22 cellular contexts compared by ENCODE assay signal in the genomic region with DNA sequence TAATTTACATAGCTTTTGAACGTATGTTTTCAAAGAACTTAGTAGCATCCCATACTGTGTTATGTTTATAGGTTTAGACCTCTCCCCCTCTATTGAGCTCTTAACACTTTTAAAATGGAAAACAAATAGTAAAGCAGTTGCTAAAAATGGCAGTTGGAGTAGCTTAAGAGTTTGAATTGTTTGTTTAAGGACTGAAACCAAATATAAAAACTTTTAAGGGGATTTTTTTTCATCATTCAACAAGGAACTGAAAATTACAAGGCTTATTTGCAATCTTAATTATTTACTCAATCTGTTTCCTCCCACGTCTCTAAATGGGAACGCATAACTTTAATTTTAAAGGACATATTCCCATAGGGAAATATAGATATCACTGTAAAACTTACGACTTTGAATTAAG. TPM values are rescaled to one million over a fixed set of nuclear protein-coding genes. Genes with fewer than 3 reads are reported as not detected.
"Had no signal": no experiment of that assay in that cellular context is flagged by ENCODE, and none has a peak within 500 bp of the region (broad histone marks: within the 10 kb centered on the region; RNA-seq: fewer than 3 reads in every experiment).

No MANE protein-coding gene starts in this region.

- H3K9me3 ChIP-seq: esophagus muscularis mucosa, heart left ventricle, left lung, upper lobe of right lung had no signal

- H3K4me1 Mint-ChIP-seq: activated T-helper 17 cell treated with anti-CD3 and anti-CD28 coated beads, Interleukin-2, amount 50 U/mL, for 72 hours had no signal

- H3K9me3 Mint-ChIP-seq: dendritic cell treated with granulocyte-macrophage colony-stimulating factor and Interleukin-4, amounts not matched to agents 40 ng/mL and 50 ng/mL, for 4 days had no signal

- DNase-seq: activated CD4-positive, alpha-beta T cell treated with anti-CD3 and anti-CD28 coated beads, Interleukin-2, amount 50 U/mL, for 4 hours; activated naive CD4-positive, alpha-beta T cell; activated naive CD8-positive, alpha-beta T cell treated with anti-CD3 and anti-CD28 coated beads for 36 hours; amniotic stem cell; effector CD8-positive, alpha-beta T cell; heart left ventricle; kidney; left lung; mammary epithelial cell; nephron progenitor cell; stimulated activated CD4-positive, alpha-beta T cell treated with anti-CD3 and anti-CD28 coated beads, Interleukin-2, amount 100 ng/mL, for 24 hours; stimulated activated naive CD8-positive, alpha-beta T cell treated with anti-CD3 and anti-CD28 coated beads, Interleukin-15, amount 100 ng/mL, for 72 hours; upper lobe of right lung; WERI-Rb-1 had no signal

- H3K27ac Mint-ChIP-seq: activated naive CD8-positive, alpha-beta T cell treated with anti-CD3 and anti-CD28 coated beads for 36 hours; activated T-helper 17 cell treated with anti-CD3 and anti-CD28 coated beads, Interleukin-2, amount 50 U/mL, for 72 hours; dendritic cell treated with granulocyte-macrophage colony-stimulating factor and Interleukin-4, amounts not matched to agents 40 ng/mL and 50 ng/mL, for 4 days; nephron progenitor cell; stimulated activated naive CD8-positive, alpha-beta T cell treated with anti-CD3 and anti-CD28 coated beads, Interleukin-15, amount 100 ng/mL, for 72 hours had no signal

- H3K27ac ChIP-seq: esophagus muscularis mucosa, gastroesophageal sphincter, heart left ventricle, left lung, upper lobe of right lung, WERI-Rb-1 had no signal

- H3K4me3 ChIP-seq: esophagus muscularis mucosa, gastroesophageal sphincter, heart left ventricle, left lung, upper lobe of right lung had no signal

- H3K4me3 Mint-ChIP-seq: activated naive CD8-positive, alpha-beta T cell treated with anti-CD3 and anti-CD28 coated beads for 36 hours; dendritic cell treated with granulocyte-macrophage colony-stimulating factor and Interleukin-4, amounts not matched to agents 40 ng/mL and 50 ng/mL, for 4 days had no signal

- ATAC-seq: activated T-helper 17 cell treated with anti-CD3 and anti-CD28 coated beads, Interleukin-2, amount 50 U/mL, for 72 hours; gastroesophageal sphincter; heart left ventricle; left lung; stimulated activated naive CD8-positive, alpha-beta T cell treated with anti-CD3 and anti-CD28 coated beads, Interleukin-15, amount 100 ng/mL, for 72 hours; upper lobe of right lung had no signal

- H3K36me3 ChIP-seq: esophagus muscularis mucosa, gastroesophageal sphincter, heart left ventricle, left lung, upper lobe of right lung, WERI-Rb-1 had no signal

RNA-seq across cellular contexts. Expression of gene SPAG6, which starts 1.5 kb away (rescaled TPM):
- total RNA-seq: activated naive CD8-positive, alpha-beta T cell treated with anti-CD3 and anti-CD28 coated beads for 36 hours; activated T-helper 17 cell treated with anti-CD3 and anti-CD28 coated beads, Interleukin-2, amount 50 U/mL, for 72 hours; endothelial cell of umbilical vein; gastroesophageal sphincter; mammary epithelial cell; myocyte; omental fat pad; posterior vena cava; upper lobe of right lung had no signal
